3 cellular contexts compared by ENCODE assay signal in the genomic region with DNA sequence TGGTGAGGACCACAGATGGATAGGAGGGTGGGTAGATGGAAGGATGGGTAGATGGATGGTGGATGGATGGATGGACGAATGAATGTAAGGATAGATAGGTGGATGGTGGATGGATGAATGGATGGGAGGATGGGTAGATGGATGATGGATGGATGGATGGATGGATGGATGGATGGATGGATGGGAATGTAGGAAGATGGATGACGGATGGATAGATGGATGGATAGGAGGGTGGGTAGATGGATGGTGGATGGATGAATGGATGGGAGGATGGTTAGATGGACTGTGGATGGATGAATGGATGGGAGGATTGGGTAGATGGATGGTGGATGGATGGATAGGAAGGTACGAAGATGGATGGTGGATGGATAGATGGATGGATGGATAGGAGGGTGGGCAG.
A peak's percentile ranks its signal among the peaks of the same experiment; 100 is the strongest.
TF ChIP-seq lines count a peak whose summit lies in the region.

No MANE protein-coding gene starts in this region.

TF ChIP-seq in HepG2, 621 proteins besides CTCF, POLR2A, EP300 and RAD21 (continues in another document):
- TF ChIP-seq SRY (CRISPR knock-in tag; IDR thresholded peaks at IDR 0.05), result no peak
- TF ChIP-seq POGZ (CRISPR knock-in tag; IDR thresholded peaks at IDR 0.05), result no peak
- TF ChIP-seq, protein P1, sequence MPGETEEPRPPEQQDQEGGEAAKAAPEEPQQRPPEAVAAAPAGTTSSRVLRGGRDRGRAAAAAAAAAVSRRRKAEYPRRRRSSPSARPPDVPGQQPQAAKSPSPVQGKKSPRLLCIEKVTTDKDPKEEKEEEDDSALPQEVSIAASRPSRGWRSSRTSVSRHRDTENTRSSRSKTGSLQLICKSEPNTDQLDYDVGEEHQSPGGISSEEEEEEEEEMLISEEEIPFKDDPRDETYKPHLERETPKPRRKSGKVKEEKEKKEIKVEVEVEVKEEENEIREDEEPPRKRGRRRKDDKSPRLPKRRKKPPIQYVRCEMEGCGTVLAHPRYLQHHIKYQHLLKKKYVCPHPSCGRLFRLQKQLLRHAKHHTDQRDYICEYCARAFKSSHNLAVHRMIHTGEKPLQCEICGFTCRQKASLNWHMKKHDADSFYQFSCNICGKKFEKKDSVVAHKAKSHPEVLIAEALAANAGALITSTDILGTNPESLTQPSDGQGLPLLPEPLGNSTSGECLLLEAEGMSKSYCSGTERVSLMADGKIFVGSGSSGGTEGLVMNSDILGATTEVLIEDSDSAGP (CRISPR knock-in tag; IDR thresholded peaks at IDR 0.05; ENCODE audit: borderline replicate concordance), result no peak
- TF ChIP-seq, protein P2, sequence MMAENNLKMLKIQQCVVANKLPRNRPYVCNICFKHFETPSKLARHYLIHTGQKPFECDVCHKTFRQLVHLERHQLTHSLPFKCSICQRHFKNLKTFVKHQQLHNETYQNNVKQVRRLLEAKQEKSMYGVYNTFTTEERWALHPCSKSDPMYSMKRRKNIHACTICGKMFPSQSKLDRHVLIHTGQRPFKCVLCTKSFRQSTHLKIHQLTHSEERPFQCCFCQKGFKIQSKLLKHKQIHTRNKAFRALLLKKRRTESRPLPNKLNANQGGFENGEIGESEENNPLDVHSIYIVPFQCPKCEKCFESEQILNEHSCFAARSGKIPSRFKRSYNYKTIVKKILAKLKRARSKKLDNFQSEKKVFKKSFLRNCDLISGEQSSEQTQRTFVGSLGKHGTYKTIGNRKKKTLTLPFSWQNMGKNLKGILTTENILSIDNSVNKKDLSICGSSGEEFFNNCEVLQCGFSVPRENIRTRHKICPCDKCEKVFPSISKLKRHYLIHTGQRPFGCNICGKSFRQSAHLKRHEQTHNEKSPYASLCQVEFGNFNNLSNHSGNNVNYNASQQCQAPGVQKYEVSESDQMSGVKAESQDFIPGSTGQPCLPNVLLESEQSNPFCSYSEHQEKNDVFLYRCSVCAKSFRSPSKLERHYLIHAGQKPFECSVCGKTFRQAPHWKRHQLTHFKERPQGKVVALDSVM (CRISPR knock-in tag; IDR thresholded peaks at IDR 0.05), result no peak
- peak; percentile 47; the same call in 1 of the 2 replicates for TF ChIP-seq FOXP1 (IDR thresholded peaks at IDR 0.05)
- TF ChIP-seq FOXP1 (CRISPR knock-in tag; IDR thresholded peaks at IDR 0.05), result no peak
- TF ChIP-seq SP1 (IDR thresholded peaks at IDR 0.05), result peak; percentile 41; the same call in 1 of the 2 replicates
- TF ChIP-seq SP1 (CRISPR knock-in tag; IDR thresholded peaks at IDR 0.05), result no peak
- peak; percentile 79; the same call in 1 of the 2 replicates for TF ChIP-seq ATM (IDR thresholded peaks at IDR 0.05; ENCODE audit: borderline replicate concordance)
- no peak for TF ChIP-seq ZNF577 (CRISPR knock-in tag; IDR thresholded peaks at IDR 0.05; ENCODE audit: borderline replicate concordance, low read depth)
- no peak for TF ChIP-seq SALL1 (CRISPR knock-in tag; IDR thresholded peaks at IDR 0.05)
- no peak for TF ChIP-seq ZNF672 (CRISPR knock-in tag; IDR thresholded peaks at IDR 0.05)
- TF ChIP-seq NFRKB (IDR thresholded peaks at IDR 0.05), result 0 out of 2 replicates have a peak, but pooled peaks have one; percentile 38
- peak; percentile 86 for TF ChIP-seq IKZF1 (IDR thresholded peaks at IDR 0.05)

TF ChIP-seq in GM12878, 131 proteins besides CTCF, POLR2A, EP300 and RAD21:
- TF ChIP-seq MXI1 (IDR thresholded peaks at IDR 0.05; ENCODE audit: low read depth, low read length) (no peak), FOXK2 (IDR thresholded peaks at IDR 0.05) (0 out of 2 replicates have a peak, but pooled peaks have one; percentile 21), ZBED1 (IDR thresholded peaks at IDR 0.05; ENCODE audit: borderline replicate concordance) (no peak), TCF12 (IDR thresholded peaks at IDR 0.05; ENCODE audit: low read depth, low read length) (no peak)
- TF ChIP-seq, protein P3, sequence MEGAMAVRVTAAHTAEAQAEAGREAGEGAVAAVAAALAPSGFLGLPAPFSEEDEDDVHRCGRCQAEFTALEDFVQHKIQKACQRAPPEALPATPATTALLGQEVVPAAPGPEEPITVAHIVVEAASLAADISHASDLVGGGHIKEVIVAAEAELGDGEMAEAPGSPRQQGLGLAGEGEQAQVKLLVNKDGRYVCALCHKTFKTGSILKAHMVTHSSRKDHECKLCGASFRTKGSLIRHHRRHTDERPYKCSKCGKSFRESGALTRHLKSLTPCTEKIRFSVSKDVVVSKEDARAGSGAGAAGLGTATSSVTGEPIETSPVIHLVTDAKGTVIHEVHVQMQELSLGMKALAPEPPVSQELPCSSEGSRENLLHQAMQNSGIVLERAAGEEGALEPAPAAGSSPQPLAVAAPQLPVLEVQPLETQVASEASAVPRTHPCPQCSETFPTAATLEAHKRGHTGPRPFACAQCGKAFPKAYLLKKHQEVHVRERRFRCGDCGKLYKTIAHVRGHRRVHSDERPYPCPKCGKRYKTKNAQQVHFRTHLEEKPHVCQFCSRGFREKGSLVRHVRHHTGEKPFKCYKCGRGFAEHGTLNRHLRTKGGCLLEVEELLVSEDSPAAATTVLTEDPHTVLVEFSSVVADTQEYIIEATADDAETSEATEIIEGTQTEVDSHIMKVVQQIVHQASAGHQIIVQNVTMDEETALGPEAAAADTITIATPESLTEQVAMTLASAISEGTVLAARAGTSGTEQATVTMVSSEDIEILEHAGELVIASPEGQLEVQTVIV (IDR thresholded peaks at IDR 0.05; ENCODE audit: borderline replicate concordance, partially characterized antibody), result peak; percentile 52

TF ChIP-seq in H1, 55 proteins besides CTCF, POLR2A, EP300 and RAD21:
- TF ChIP-seq, protein P4, sequence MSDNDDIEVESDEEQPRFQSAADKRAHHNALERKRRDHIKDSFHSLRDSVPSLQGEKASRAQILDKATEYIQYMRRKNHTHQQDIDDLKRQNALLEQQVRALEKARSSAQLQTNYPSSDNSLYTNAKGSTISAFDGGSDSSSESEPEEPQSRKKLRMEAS (IDR thresholded peaks at IDR 0.05), result no peak
- no peak for TF ChIP-seq JUN (IDR thresholded peaks at IDR 0.05; ENCODE audit: low read depth, low read length)
- no peak for TF ChIP-seq SRF (IDR thresholded peaks at IDR 0.05; ENCODE audit: low read depth, low read length)
- no peak for TF ChIP-seq HDAC6 (IDR thresholded peaks at IDR 0.05; ENCODE audit: low read depth, low read length)
- TF ChIP-seq JUND (IDR thresholded peaks at IDR 0.05; ENCODE audit: low read length), result no peak
- TF ChIP-seq CHD1 (IDR thresholded peaks at IDR 0.05; ENCODE audit: low read depth, low read length), result no peak
- TF ChIP-seq SIN3A (conservative IDR thresholded peaks at IDR 0.05 in 1 of 2, IDR thresholded peaks at IDR 0.05 in 1 of 2; ENCODE audit: low read depth in 1 of 2, low read length in 2 of 2), result no peak
- TF ChIP-seq SUZ12 (IDR thresholded peaks at IDR 0.05; ENCODE audit: low read length), result no peak
- no peak for TF ChIP-seq SIRT6 (IDR thresholded peaks at IDR 0.05; ENCODE audit: low read length)
- TF ChIP-seq GTF2F1 (IDR thresholded peaks at IDR 0.05; ENCODE audit: borderline replicate concordance, low read depth, low read length), result no peak
- TF ChIP-seq RFX5 (IDR thresholded peaks at IDR 0.05; ENCODE audit: borderline replicate concordance, low read depth, low read length), result no peak
- TF ChIP-seq TCF12 (IDR thresholded peaks at IDR 0.05; ENCODE audit: low read depth, low read length), result no peak
- no peak for TF ChIP-seq RBBP5 (IDR thresholded peaks at IDR 0.05; ENCODE audit: borderline replicate concordance, low read depth, low read length)
- no peak for TF ChIP-seq EGR1 (IDR thresholded peaks at IDR 0.05; ENCODE audit: borderline replicate concordance, low read depth, low read length)
- TF ChIP-seq CREB1 (IDR thresholded peaks at IDR 0.05), result no peak
- no peak for TF ChIP-seq BCL11A (IDR thresholded peaks at IDR 0.05; ENCODE audit: low read depth in 2 of 2, low read length in 2 of 2)
- no peak for TF ChIP-seq YY1 (IDR thresholded peaks at IDR 0.05; ENCODE audit: low read depth, low read length)
- no peak for TF ChIP-seq HDAC2 (IDR thresholded peaks at IDR 0.05; ENCODE audit: borderline replicate concordance in 1 of 2, low read depth in 2 of 2, low read length in 2 of 2)
- TF ChIP-seq ZNF274 (IDR thresholded peaks at IDR 0.05; ENCODE audit: borderline replicate concordance, extremely low read depth, low read length), result no peak
- TF ChIP-seq, protein P5, sequence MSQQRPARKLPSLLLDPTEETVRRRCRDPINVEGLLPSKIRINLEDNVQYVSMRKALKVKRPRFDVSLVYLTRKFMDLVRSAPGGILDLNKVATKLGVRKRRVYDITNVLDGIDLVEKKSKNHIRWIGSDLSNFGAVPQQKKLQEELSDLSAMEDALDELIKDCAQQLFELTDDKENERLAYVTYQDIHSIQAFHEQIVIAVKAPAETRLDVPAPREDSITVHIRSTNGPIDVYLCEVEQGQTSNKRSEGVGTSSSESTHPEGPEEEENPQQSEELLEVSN (IDR thresholded peaks at IDR 0.05), result no peak
TF ChIP-seq in H1: peak in this region for 0.
